23 cellular contexts compared by ENCODE assay signal in genomic region chr6:136146130-136146529, GRCh38.
"Had no signal": no experiment of that assay in that cellular context is flagged by ENCODE, and none has a peak within 500 bp of the region (broad histone marks: within the 10 kb centered on the region; RNA-seq: fewer than 3 reads in every experiment).

No MANE protein-coding gene starts in this region.

- ATAC-seq: activated CD8-positive, alpha-beta T cell treated with anti-CD3 and anti-CD28 coated beads, Interleukin-2, amount 10 ng/mL, durations not matched to agents 7 days and 5 days; foreskin keratinocyte; left colon; stimulated activated naive B cell treated with anti-CD40 and anti-IgM and Interleukin-4, amounts not matched to agents 10 μg/mL and 1 μg/mL and 100 μg/mL, for 72 hours had no signal

- DNase-seq: activated CD4-positive, alpha-beta T cell treated with anti-CD3 and anti-CD28 coated beads for 1 hour; activated CD4-positive, alpha-beta T cell treated with anti-CD3 and anti-CD28 coated beads, Interleukin-2, amount 50 U/mL, for 1 hour; activated CD8-positive, alpha-beta T cell treated with anti-CD3 and anti-CD28 coated beads, Interleukin-2, amount 10 ng/mL, durations not matched to agents 7 days and 5 days; activated gamma-delta T cell treated with Interleukin-2 at 50 U/mL for 16 hours; aorta; endodermal cell; foreskin keratinocyte; hypothalamus; islet precursor cell; left colon; naive B cell; nucleus accumbens; sigmoid colon; stimulated activated CD4-positive, alpha-beta T cell treated with anti-CD3 and anti-CD28 coated beads, Interleukin-15, amount 100 ng/mL, for 24 hours; stimulated activated CD8-positive, alpha-beta memory T cell treated with anti-CD3 and anti-CD28 coated beads, Interleukin-4, amount 100 ng/mL, for 48 hours; stimulated activated naive B cell treated with anti-CD40 and anti-IgM and Interleukin-4, amounts not matched to agents 10 μg/mL and 1 μg/mL and 100 μg/mL, for 72 hours; T-helper 9 cell; testis; trophoblast cell had no signal

- H3K27me3 ChIP-seq: foreskin keratinocyte, sigmoid colon, testis had no signal

- H3K4me3 ChIP-seq: coronary artery, lung, sigmoid colon, smooth muscle cell, testis had no signal

- H3K36me3 ChIP-seq: sigmoid colon had no signal

- H3K27ac ChIP-seq: coronary artery, epithelial cell of prostate, foreskin keratinocyte, sigmoid colon, testis had no signal
